ENCODE assay signal across 1 cellular context in genomic region chr10:61588770-61589211, GRCh38.
TF ChIP-seq lines count a peak whose summit lies in the region.

No MANE protein-coding gene starts in this region.

TF ChIP-seq in K562, 482 proteins besides CTCF, POLR2A, EP300 and RAD21 (continued from another document and continues in another):
- TF ChIP-seq MITF (IDR thresholded peaks at IDR 0.05) (peak; percentile 93), JUN (IDR thresholded peaks at IDR 0.05; ENCODE audit: borderline replicate concordance, low read depth, low read length) (peak; percentile 97), JUN (CRISPR knock-in tag; IDR thresholded peaks at IDR 0.05; ENCODE audit: borderline replicate concordance) (no peak), PBX2 (CRISPR knock-in tag; IDR thresholded peaks at IDR 0.05; ENCODE audit: low read depth) (peak; percentile 72), PBX2 (tag; conservative IDR thresholded peaks at IDR 0.05; ENCODE audit: low read depth) (peak; percentile 99), KHSRP (IDR thresholded peaks at IDR 0.05) (peak; percentile 77; the same call in 1 of the 2 replicates), TRIM24 (IDR thresholded peaks at IDR 0.05) (peak; percentile 60 to 91), NR3C1 (CRISPR knock-in tag; IDR thresholded peaks at IDR 0.05) (no peak), ZNF140 (CRISPR knock-in tag; IDR thresholded peaks at IDR 0.05) (no peak), ZNF639 (CRISPR knock-in tag; conservative IDR thresholded peaks at IDR 0.05 in 1 of 2, IDR thresholded peaks at IDR 0.05 in 1 of 2) (peak in 1 of 2 experiments; percentile 56; a peak in 1 of 4 replicates), ZNF263 (CRISPR knock-in tag; IDR thresholded peaks at IDR 0.05; ENCODE audit: borderline replicate concordance) (no peak), ZNF212 (CRISPR knock-in tag; IDR thresholded peaks at IDR 0.05) (no peak), ZNF589 (CRISPR knock-in tag; IDR thresholded peaks at IDR 0.05; ENCODE audit: low read depth) (peak; percentile 92), ZBTB1 (CRISPR knock-in tag; IDR thresholded peaks at IDR 0.05; ENCODE audit: borderline replicate concordance, low read depth) (no peak), PHTF2 (CRISPR knock-in tag; IDR thresholded peaks at IDR 0.05) (no peak), ZFP36 (IDR thresholded peaks at IDR 0.05; ENCODE audit: low read depth, low read length, partially characterized antibody) (peak; percentile 49), ZNF280A (IDR thresholded peaks at IDR 0.05; ENCODE audit: low read depth, partially characterized antibody) (no peak), HCFC1 (IDR thresholded peaks at IDR 0.05; ENCODE audit: low read depth, low read length) (no peak), HOMEZ (CRISPR knock-in tag; IDR thresholded peaks at IDR 0.05) (no peak), KLF16 (IDR thresholded peaks at IDR 0.05) (peak; percentile 89), ZNF133 (CRISPR knock-in tag; IDR thresholded peaks at IDR 0.05) (no peak), EP400 (IDR thresholded peaks at IDR 0.05) (peak; percentile 31; the same call in 1 of the 2 replicates), ARNT (IDR thresholded peaks at IDR 0.05) (0 out of 4 replicates have a peak, but pooled peaks of 1 of the 2 experiments have one; percentile 31), SOX6 (IDR thresholded peaks at IDR 0.05) (peak; percentile 97), KDM1A (IDR thresholded peaks at IDR 0.05) (peak; percentile 90 to 92), ZNF253 (CRISPR knock-in tag; conservative IDR thresholded peaks at IDR 0.05) (no peak), JUND (IDR thresholded peaks at IDR 0.05; ENCODE audit: borderline replicate concordance, low read depth, low read length) (peak; percentile 96), JUND (tag; IDR thresholded peaks at IDR 0.05; ENCODE audit: borderline replicate concordance, low read depth, low read length) (peak; percentile 96; the same call in 2 of the 3 replicates), ETS1 (conservative IDR thresholded peaks at IDR 0.05; ENCODE audit: control insufficient read depth, low read depth, low read length) (no peak), CHAMP1 (IDR thresholded peaks at IDR 0.05) (peak; percentile 62; the same call in 1 of the 2 replicates), MEF2A (IDR thresholded peaks at IDR 0.05; ENCODE audit: control insufficient read depth, low read depth, low read length) (no peak), NR4A1 (CRISPR knock-in tag; IDR thresholded peaks at IDR 0.05) (no peak), NR4A1 (tag; IDR thresholded peaks at IDR 0.05) (peak; percentile 81; the same call in 1 of the 2 replicates), ATF3 (IDR thresholded peaks at IDR 0.05) (peak; percentile 95), ATF3 (CRISPR knock-in tag; conservative IDR thresholded peaks at IDR 0.05) (peak; percentile 67; the same call in 1 of the 2 replicates), ZNF507 (tag; conservative IDR thresholded peaks at IDR 0.05) (no peak), IRF1 (CRISPR knock-in tag; IDR thresholded peaks at IDR 0.05; ENCODE audit: borderline replicate concordance) (no peak), TCF7L2 (IDR thresholded peaks at IDR 0.05; ENCODE audit: low read depth, low read length) (no peak), ID3 (CRISPR knock-in tag; IDR thresholded peaks at IDR 0.05) (no peak), ID3 (tag; IDR thresholded peaks at IDR 0.05) (peak; percentile 81), ARID1B (IDR thresholded peaks at IDR 0.05) (peak; percentile 98), ETV5 (CRISPR knock-in tag; IDR thresholded peaks at IDR 0.05; ENCODE audit: low read depth) (0 out of 2 replicates have a peak, but pooled peaks have one; percentile 25), NCOR1 (IDR thresholded peaks at IDR 0.05) (peak; percentile 96), USF2 (CRISPR knock-in tag; IDR thresholded peaks at IDR 0.05) (peak; percentile 52), PHF21A (IDR thresholded peaks at IDR 0.05; ENCODE audit: borderline replicate concordance, low read depth) (no peak), ZBTB12 (CRISPR knock-in tag; IDR thresholded peaks at IDR 0.05) (peak; percentile 73), FOXP1 (CRISPR knock-in tag; IDR thresholded peaks at IDR 0.05) (no peak), ZNF696 (CRISPR knock-in tag; conservative IDR thresholded peaks at IDR 0.05) (no peak), GATAD2A (IDR thresholded peaks at IDR 0.05) (peak; percentile 91)
